10 cellular contexts compared by ENCODE assay signal in genomic region chr3:194738254-194739093, GRCh38. TPM values are rescaled to one million over a fixed set of nuclear protein-coding genes. Genes with fewer than 3 reads are reported as not detected.
DNase-seq lines count a peak whose midpoint lies in the region; TF ChIP-seq lines count a peak whose summit lies in the region.
"Had no signal": no experiment of that assay in that cellular context is flagged by ENCODE, and none has a peak within 500 bp of the region (broad histone marks: within the 10 kb centered on the region; RNA-seq: fewer than 3 reads in every experiment).

No MANE protein-coding gene starts in this region.

- in situ Hi-C loops in GM13977 (cut with MboI; ENCODE audit: low pct_unique_long_range_greater_than_20kb, low sequenced_read_pairs, unreplicated experiment) = no loop called here

- no peak for TF ChIP-seq CTCF in GM13977 (IDR thresholded peaks at IDR 0.05; ENCODE audit: extremely low read depth, insufficient read depth, missing control alignments)

- DNase-seq in AG08395 (ENCODE audit: low spot score) (peak; percentile 50), M059J (ENCODE audit: low read depth) (peak; percentile 87), caudate nucleus (lab: John Stamatoyannopoulos, UW) (peak in 60 of 61 donors; percentile 7 to 93 (median 70)), kidney glomerular epithelial cell (lab: John Stamatoyannopoulos, UW) (peak; percentile 62), HPDE6-E6E7 (ENCODE audit: extremely low spot score) (no peak), UCSD-AML1 (lab: John Stamatoyannopoulos, UW; ENCODE audit: unreplicated experiment) (no peak), OCI-M1 (lab: John Stamatoyannopoulos, UW) (no peak), GM13977 (ENCODE audit: low spot score) (no peak)
- DNase-seq: activated gamma-delta T cell treated with Interleukin-2 at 50 U/mL for 16 hours, AML-193 had no signal

- H3K27ac ChIP-seq in caudate nucleus (ENCODE audit: low read depth, low read length) = no peak overlapping the region

RNA-seq across cellular contexts. Expression of gene FAM43A, which starts 52.8 kb away (rescaled TPM):
- total RNA-seq in M059J (2014; rRNA removed; shearing (Covaris generic)) = 0.22 and 2.6 TPM in 2 replicates

Comparison
In these comparisons a context has a peak if more than half of its experiments do, and no peak if none do; other contexts are left out.
1. DNase-seq: peak in AG08395 (single experiment), M059J (single experiment), caudate nucleus (60 of 61) and kidney glomerular epithelial cell (single experiment); none in HPDE6-E6E7 (single experiment), UCSD-AML1 (single experiment), OCI-M1 (single experiment) and GM13977 (single experiment).